Comparison of ENCODE assay signal across 1 cellular context in genomic region chr5:180330810-180331646, GRCh38.
TF ChIP-seq lines count a peak whose summit lies in the region.

No MANE protein-coding gene starts in this region.

TF ChIP-seq in H1, 55 proteins besides CTCF, POLR2A, EP300 and RAD21:
- TF ChIP-seq TBP (IDR thresholded peaks at IDR 0.05; ENCODE audit: low read depth, low read length) (no peak), ATF2 (IDR thresholded peaks at IDR 0.05; ENCODE audit: low read length) (no peak), CHD1 (IDR thresholded peaks at IDR 0.05; ENCODE audit: low read depth, low read length) (no peak), KDM1A (IDR thresholded peaks at IDR 0.05; ENCODE audit: borderline replicate concordance, low read length) (no peak), NRF1 (IDR thresholded peaks at IDR 0.05; ENCODE audit: low read depth, low read length) (no peak), BCL11A (IDR thresholded peaks at IDR 0.05; ENCODE audit: low read depth in 2 of 2, low read length in 2 of 2) (no peak), MAFK (IDR thresholded peaks at IDR 0.05; ENCODE audit: low read depth, low read length) (no peak), KDM5A (IDR thresholded peaks at IDR 0.05; ENCODE audit: low read length) (no peak), SP4 (IDR thresholded peaks at IDR 0.05; ENCODE audit: low read length) (no peak), NANOG (IDR thresholded peaks at IDR 0.05; ENCODE audit: insufficient read depth, low read depth, low read length, poor library complexity, severe bottlenecking) (no peak), TAF1 (IDR thresholded peaks at IDR 0.05; ENCODE audit: low read depth, low read length) (no peak), FOSL1 (IDR thresholded peaks at IDR 0.05; ENCODE audit: insufficient read depth, low read depth, low read length) (no peak), SIN3A (conservative IDR thresholded peaks at IDR 0.05 in 1 of 2, IDR thresholded peaks at IDR 0.05 in 1 of 2; ENCODE audit: low read depth in 1 of 2, low read length in 2 of 2) (no peak), SP1 (IDR thresholded peaks at IDR 0.05; ENCODE audit: low read depth, low read length) (no peak), TCF12 (IDR thresholded peaks at IDR 0.05; ENCODE audit: low read depth, low read length) (no peak)
- TF ChIP-seq, protein P1, sequence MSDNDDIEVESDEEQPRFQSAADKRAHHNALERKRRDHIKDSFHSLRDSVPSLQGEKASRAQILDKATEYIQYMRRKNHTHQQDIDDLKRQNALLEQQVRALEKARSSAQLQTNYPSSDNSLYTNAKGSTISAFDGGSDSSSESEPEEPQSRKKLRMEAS (IDR thresholded peaks at IDR 0.05), result no peak
TF ChIP-seq in H1: peak in this region for 0.
